In the genomic region with DNA sequence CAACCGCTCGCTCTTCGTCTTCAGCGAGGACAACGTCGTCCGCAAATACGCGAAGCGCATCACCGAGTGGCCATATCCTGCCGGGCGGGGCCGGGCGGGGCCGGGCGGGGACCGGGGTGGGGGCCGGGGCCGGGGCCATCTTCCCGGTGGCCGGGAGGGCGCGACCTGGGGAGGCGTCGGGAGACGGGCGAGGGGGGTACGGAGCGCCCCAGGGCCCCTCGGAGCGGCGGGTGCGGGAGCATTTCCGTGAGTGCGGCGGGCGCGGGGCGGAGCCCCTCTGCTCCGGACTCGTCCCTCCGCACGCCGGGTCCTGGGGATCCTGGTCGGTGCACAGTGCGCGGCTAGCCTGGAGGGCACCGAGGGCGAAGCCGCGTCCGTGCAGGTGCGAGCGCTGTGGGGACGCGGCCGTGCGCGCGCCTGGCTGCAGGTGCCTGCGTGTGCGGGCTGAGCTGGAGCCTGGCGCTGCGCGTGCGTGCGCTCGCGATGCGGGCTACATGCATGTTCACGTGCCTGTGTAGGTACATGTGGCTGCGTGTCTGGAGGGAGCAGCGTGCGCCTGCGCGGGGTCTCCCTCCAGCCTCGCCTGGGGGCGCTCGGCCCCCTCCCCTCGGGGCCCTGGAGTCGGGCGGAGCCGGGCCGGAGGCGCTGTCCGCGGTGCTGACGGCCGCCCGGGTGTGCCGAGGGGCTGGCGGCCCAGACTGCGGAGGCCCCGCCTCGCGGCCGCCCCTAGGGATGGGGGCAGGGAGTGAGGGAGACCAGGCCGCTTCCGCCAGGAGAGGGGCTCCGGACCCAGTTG, we compare ENCODE assay signal across 1 cellular context.
A peak's percentile ranks its signal among the peaks of the same experiment; 100 is the strongest.
TF ChIP-seq lines count a peak whose summit lies in the region.

No MANE protein-coding gene starts in this region.

TF ChIP-seq in HepG2, 621 proteins besides CTCF, POLR2A, EP300 and RAD21 (continued from another document and continues in another):
- TF ChIP-seq ZNF639 (CRISPR knock-in tag; conservative IDR thresholded peaks at IDR 0.05) (no peak), JUNB (CRISPR knock-in tag; IDR thresholded peaks at IDR 0.05; ENCODE audit: borderline replicate concordance) (no peak), ZSCAN31 (CRISPR knock-in tag; IDR thresholded peaks at IDR 0.05; ENCODE audit: low read depth) (no peak; the same call in 1 of the 2 replicates), RXRA (CRISPR knock-in tag; IDR thresholded peaks at IDR 0.05) (no peak), POLR2G (IDR thresholded peaks at IDR 0.05; ENCODE audit: low read depth, low read length) (no peak), ZNF329 (CRISPR knock-in tag; IDR thresholded peaks at IDR 0.05; ENCODE audit: low read depth) (0 out of 2 replicates have a peak, but pooled peaks have one; percentile 19), RFXAP (CRISPR knock-in tag; IDR thresholded peaks at IDR 0.05; ENCODE audit: borderline replicate concordance) (no peak), ARID4A (CRISPR knock-in tag; IDR thresholded peaks at IDR 0.05; ENCODE audit: borderline replicate concordance) (no peak), TRIM24 (CRISPR knock-in tag; IDR thresholded peaks at IDR 0.05) (no peak), ZNF83 (CRISPR knock-in tag; IDR thresholded peaks at IDR 0.05; ENCODE audit: borderline replicate concordance) (no peak), TBX2 (CRISPR knock-in tag; IDR thresholded peaks at IDR 0.05; ENCODE audit: borderline replicate concordance) (peak; percentile 45; the same call in 1 of the 2 replicates), TBX3 (IDR thresholded peaks at IDR 0.05; ENCODE audit: borderline replicate concordance) (no peak), BORCS8-MEF2B (CRISPR knock-in tag; IDR thresholded peaks at IDR 0.05) (peak; percentile 31; the same call in 1 of the 2 replicates), NFE2L2 (IDR thresholded peaks at IDR 0.05; ENCODE audit: low read length) (no peak), ZNF883 (CRISPR knock-in tag; IDR thresholded peaks at IDR 0.05; ENCODE audit: not compliant biosample characterization) (no peak), ZFP62 (CRISPR knock-in tag; IDR thresholded peaks at IDR 0.05) (no peak), ZNF20 (CRISPR knock-in tag; IDR thresholded peaks at IDR 0.05) (no peak), ZSCAN29 (CRISPR knock-in tag; conservative IDR thresholded peaks at IDR 0.05) (no peak), JUND (CRISPR knock-in tag; IDR thresholded peaks at IDR 0.05) (no peak), XRCC5 (optimal IDR thresholded peaks at IDR 0.05; ENCODE audit: low read length) (no peak), MLX (CRISPR knock-in tag; IDR thresholded peaks at IDR 0.05) (no peak), NFRKB (IDR thresholded peaks at IDR 0.05) (no peak), ZNF124 (CRISPR knock-in tag; IDR thresholded peaks at IDR 0.05) (no peak), ZZZ3 (CRISPR knock-in tag; IDR thresholded peaks at IDR 0.05; ENCODE audit: borderline replicate concordance) (no peak), TAF15 (IDR thresholded peaks at IDR 0.05; ENCODE audit: low read depth, low read length, poor library complexity, severe bottlenecking) (no peak)
- TF ChIP-seq, protein P1, sequence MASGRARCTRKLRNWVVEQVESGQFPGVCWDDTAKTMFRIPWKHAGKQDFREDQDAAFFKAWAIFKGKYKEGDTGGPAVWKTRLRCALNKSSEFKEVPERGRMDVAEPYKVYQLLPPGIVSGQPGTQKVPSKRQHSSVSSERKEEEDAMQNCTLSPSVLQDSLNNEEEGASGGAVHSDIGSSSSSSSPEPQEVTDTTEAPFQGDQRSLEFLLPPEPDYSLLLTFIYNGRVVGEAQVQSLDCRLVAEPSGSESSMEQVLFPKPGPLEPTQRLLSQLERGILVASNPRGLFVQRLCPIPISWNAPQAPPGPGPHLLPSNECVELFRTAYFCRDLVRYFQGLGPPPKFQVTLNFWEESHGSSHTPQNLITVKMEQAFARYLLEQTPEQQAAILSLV (CRISPR knock-in tag; IDR thresholded peaks at IDR 0.05; ENCODE audit: borderline replicate concordance): peak; percentile 46; the same call in 1 of the 2 replicates
- TF ChIP-seq, protein P2, sequence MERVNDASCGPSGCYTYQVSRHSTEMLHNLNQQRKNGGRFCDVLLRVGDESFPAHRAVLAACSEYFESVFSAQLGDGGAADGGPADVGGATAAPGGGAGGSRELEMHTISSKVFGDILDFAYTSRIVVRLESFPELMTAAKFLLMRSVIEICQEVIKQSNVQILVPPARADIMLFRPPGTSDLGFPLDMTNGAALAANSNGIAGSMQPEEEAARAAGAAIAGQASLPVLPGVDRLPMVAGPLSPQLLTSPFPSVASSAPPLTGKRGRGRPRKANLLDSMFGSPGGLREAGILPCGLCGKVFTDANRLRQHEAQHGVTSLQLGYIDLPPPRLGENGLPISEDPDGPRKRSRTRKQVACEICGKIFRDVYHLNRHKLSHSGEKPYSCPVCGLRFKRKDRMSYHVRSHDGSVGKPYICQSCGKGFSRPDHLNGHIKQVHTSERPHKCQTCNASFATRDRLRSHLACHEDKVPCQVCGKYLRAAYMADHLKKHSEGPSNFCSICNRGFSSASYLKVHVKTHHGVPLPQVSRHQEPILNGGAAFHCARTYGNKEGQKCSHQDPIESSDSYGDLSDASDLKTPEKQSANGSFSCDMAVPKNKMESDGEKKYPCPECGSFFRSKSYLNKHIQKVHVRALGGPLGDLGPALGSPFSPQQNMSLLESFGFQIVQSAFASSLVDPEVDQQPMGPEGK (CRISPR knock-in tag; IDR thresholded peaks at IDR 0.05): peak; percentile 28; the same call in 1 of the 2 replicates
- TF ChIP-seq, protein P3, sequence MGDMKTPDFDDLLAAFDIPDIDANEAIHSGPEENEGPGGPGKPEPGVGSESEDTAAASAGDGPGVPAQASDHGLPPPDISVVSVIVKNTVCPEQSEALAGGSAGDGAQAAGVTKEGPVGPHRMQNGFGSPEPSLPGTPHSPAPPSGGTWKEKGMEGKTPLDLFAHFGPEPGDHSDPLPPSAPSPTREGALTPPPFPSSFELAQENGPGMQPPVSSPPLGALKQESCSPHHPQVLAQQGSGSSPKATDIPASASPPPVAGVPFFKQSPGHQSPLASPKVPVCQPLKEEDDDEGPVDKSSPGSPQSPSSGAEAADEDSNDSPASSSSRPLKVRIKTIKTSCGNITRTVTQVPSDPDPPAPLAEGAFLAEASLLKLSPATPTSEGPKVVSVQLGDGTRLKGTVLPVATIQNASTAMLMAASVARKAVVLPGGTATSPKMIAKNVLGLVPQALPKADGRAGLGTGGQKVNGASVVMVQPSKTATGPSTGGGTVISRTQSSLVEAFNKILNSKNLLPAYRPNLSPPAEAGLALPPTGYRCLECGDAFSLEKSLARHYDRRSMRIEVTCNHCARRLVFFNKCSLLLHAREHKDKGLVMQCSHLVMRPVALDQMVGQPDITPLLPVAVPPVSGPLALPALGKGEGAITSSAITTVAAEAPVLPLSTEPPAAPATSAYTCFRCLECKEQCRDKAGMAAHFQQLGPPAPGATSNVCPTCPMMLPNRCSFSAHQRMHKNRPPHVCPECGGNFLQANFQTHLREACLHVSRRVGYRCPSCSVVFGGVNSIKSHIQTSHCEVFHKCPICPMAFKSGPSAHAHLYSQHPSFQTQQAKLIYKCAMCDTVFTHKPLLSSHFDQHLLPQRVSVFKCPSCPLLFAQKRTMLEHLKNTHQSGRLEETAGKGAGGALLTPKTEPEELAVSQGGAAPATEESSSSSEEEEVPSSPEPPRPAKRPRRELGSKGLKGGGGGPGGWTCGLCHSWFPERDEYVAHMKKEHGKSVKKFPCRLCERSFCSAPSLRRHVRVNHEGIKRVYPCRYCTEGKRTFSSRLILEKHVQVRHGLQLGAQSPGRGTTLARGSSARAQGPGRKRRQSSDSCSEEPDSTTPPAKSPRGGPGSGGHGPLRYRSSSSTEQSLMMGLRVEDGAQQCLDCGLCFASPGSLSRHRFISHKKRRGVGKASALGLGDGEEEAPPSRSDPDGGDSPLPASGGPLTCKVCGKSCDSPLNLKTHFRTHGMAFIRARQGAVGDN (CRISPR knock-in tag; IDR thresholded peaks at IDR 0.05): peak; percentile 20; the same call in 1 of the 2 replicates
- TF ChIP-seq, protein P4, sequence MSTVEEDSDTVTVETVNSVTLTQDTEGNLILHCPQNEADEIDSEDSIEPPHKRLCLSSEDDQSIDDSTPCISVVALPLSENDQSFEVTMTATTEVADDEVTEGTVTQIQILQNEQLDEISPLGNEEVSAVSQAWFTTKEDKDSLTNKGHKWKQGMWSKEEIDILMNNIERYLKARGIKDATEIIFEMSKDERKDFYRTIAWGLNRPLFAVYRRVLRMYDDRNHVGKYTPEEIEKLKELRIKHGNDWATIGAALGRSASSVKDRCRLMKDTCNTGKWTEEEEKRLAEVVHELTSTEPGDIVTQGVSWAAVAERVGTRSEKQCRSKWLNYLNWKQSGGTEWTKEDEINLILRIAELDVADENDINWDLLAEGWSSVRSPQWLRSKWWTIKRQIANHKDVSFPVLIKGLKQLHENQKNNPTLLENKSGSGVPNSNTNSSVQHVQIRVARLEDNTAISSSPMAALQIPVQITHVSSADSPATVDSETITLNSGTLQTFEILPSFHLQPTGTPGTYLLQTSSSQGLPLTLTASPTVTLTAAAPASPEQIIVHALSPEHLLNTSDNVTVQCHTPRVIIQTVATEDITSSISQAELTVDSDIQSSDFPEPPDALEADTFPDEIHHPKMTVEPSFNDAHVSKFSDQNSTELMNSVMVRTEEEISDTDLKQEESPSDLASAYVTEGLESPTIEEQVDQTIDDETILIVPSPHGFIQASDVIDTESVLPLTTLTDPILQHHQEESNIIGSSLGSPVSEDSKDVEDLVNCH (CRISPR knock-in tag; IDR thresholded peaks at IDR 0.05): no peak
- TF ChIP-seq, protein P5, sequence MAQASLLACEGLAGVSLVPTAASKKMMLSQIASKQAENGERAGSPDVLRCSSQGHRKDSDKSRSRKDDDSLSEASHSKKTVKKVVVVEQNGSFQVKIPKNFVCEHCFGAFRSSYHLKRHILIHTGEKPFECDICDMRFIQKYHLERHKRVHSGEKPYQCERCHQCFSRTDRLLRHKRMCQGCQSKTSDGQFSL (CRISPR knock-in tag; IDR thresholded peaks at IDR 0.05): no peak
- TF ChIP-seq, protein P6, sequence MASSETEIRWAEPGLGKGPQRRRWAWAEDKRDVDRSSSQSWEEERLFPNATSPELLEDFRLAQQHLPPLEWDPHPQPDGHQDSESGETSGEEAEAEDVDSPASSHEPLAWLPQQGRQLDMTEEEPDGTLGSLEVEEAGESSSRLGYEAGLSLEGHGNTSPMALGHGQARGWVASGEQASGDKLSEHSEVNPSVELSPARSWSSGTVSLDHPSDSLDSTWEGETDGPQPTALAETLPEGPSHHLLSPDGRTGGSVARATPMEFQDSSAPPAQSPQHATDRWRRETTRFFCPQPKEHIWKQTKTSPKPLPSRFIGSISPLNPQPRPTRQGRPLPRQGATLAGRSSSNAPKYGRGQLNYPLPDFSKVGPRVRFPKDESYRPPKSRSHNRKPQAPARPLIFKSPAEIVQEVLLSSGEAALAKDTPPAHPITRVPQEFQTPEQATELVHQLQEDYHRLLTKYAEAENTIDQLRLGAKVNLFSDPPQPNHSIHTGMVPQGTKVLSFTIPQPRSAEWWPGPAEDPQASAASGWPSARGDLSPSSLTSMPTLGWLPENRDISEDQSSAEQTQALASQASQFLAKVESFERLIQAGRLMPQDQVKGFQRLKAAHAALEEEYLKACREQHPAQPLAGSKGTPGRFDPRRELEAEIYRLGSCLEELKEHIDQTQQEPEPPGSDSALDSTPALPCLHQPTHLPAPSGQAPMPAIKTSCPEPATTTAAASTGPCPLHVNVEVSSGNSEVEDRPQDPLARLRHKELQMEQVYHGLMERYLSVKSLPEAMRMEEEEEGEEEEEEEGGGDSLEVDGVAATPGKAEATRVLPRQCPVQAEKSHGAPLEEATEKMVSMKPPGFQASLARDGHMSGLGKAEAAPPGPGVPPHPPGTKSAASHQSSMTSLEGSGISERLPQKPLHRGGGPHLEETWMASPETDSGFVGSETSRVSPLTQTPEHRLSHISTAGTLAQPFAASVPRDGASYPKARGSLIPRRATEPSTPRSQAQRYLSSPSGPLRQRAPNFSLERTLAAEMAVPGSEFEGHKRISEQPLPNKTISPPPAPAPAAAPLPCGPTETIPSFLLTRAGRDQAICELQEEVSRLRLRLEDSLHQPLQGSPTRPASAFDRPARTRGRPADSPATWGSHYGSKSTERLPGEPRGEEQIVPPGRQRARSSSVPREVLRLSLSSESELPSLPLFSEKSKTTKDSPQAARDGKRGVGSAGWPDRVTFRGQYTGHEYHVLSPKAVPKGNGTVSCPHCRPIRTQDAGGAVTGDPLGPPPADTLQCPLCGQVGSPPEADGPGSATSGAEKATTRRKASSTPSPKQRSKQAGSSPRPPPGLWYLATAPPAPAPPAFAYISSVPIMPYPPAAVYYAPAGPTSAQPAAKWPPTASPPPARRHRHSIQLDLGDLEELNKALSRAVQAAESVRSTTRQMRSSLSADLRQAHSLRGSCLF (CRISPR knock-in tag; IDR thresholded peaks at IDR 0.05; ENCODE audit: borderline replicate concordance): no peak
